Comparison of ENCODE assay signal across 17 cellular contexts in the genomic region with DNA sequence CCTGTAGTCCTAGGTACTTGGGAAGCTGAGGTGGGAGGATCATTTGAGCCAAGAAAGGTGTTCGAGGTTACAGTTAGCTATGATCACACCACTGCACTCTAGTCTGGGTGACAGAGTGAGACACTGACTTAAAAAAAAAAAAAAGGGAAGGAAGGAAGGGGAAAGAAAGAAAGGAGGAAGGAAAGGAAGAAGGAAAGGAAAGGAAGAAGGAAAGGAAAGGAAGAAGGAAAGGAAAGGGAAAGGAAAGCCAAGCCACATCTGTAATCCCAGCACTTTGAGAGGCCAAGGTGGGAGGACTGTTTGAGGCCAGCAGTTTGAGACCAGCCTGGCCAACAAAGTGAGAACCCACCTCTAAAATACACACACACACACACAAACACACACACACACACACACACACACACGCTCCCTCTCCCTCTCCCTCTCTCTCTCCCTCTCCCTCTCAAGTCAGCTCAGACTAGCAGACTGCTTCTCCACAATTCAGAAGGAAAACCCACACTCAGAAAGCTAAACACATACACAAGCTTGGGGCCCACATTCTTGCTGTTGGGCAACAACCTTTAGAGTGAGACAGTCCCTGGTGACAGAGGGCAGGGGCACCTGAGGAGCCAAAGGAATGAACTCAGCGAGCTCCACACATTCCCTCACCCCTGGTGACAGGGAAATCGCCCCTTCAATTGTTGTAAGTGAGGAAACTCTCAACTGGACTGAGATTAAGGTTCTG. TPM values are rescaled to one million over a fixed set of nuclear protein-coding genes. Genes with fewer than 3 reads are reported as not detected.
DNase-seq lines count a peak whose midpoint lies in the region; ATAC-seq lines count a peak whose summit lies in the region.
"Had no signal": no experiment of that assay in that cellular context is flagged by ENCODE, and none has a peak within 500 bp of the region (broad histone marks: within the 10 kb centered on the region; RNA-seq: fewer than 3 reads in every experiment).

No MANE protein-coding gene starts in this region.

- H3K9me3 ChIP-seq in T-helper 17 cell (ENCODE audit: control insufficient read depth, low read length, poor library complexity, severe bottlenecking), result no peaks in the 10 kb centered on the region
- H3K9me3 ChIP-seq: body of pancreas, MG63, neutrophil had no signal

- H3K36me3 Mint-ChIP-seq in stimulated activated naive CD8-positive, alpha-beta T cell treated with anti-CD3 and anti-CD28 coated beads, Interleukin-15, Interleukin-2, amounts not matched to agents 100 ng/mL and 50 ng/mL, for 24 hours (ENCODE audit: low read depth), result no peaks in the 10 kb centered on the region
- no peaks in the 10 kb centered on the region for H3K36me3 Mint-ChIP-seq in T-helper 17 cell (ENCODE audit: low read depth)

- no peaks in the 10 kb centered on the region for H3K27me3 Mint-ChIP-seq in stimulated activated naive CD8-positive, alpha-beta T cell treated with anti-CD3 and anti-CD28 coated beads, Interleukin-15, Interleukin-2, amounts not matched to agents 100 ng/mL and 50 ng/mL, for 24 hours
- H3K27me3 Mint-ChIP-seq in T-helper 17 cell, result no peaks in the 10 kb centered on the region
- H3K27me3 Mint-ChIP-seq: stimulated activated naive CD8-positive, alpha-beta T cell treated with anti-CD3 and anti-CD28 coated beads, Interleukin-15, amount 100 ng/mL, for 72 hours had no signal

- DNase-seq in stimulated activated naive CD8-positive, alpha-beta T cell treated with anti-CD3 and anti-CD28 coated beads, Interleukin-15, Interleukin-2, amounts not matched to agents 100 U/mL and 50 U/mL, for 24 hours, result no peak
- DNase-seq in T-helper 17 cell (no peak), kidney tubule cell (ENCODE audit: low spot score) (peak; percentile 4), GM03348 (ENCODE audit: low spot score) (no peak), NCI-H2227 (lab: John Stamatoyannopoulos, UW; ENCODE audit: unreplicated experiment) (no peak), G401 (ENCODE audit: low spot score) (no peak)
- DNase-seq: activated T-cell treated with anti-CD3 and anti-CD28 coated beads, Interleukin-2, amount 50 U/mL, for 4 hours; body of pancreas; DMS79 treated with DMSO at 0.1 percent for 48 hours; HFFc6; MG63; NCI-H2029 treated with DMSO at 0.1 percent for 48 hours; NCI-H748 treated with DMSO at 0.1 percent for 48 hours; stimulated activated naive CD8-positive, alpha-beta T cell treated with anti-CD3 and anti-CD28 coated beads, Interleukin-15, amount 100 ng/mL, for 72 hours had no signal

- H3K4me1 Mint-ChIP-seq in stimulated activated naive CD8-positive, alpha-beta T cell treated with anti-CD3 and anti-CD28 coated beads, Interleukin-15, Interleukin-2, amounts not matched to agents 100 ng/mL and 50 ng/mL, for 24 hours (ENCODE audit: low read depth), result peaks cover 44% of the 10 kb centered on the region
- peaks cover 34% of the 10 kb centered on the region for H3K4me1 Mint-ChIP-seq in T-helper 17 cell

- ATAC-seq in stimulated activated naive CD8-positive, alpha-beta T cell treated with anti-CD3 and anti-CD28 coated beads, Interleukin-15, Interleukin-2, amounts not matched to agents 100 U/mL and 50 U/mL, for 24 hours, result no peak
- ATAC-seq in T-helper 17 cell, result no peak
- no peak for ATAC-seq in HG02938 (IDR thresholded peaks at IDR 0.05; ENCODE audit: unreplicated experiment)
- ATAC-seq: activated T-cell treated with anti-CD3 and anti-CD28 coated beads, Interleukin-2, amount 50 U/mL, for 4 hours; body of pancreas; stimulated activated naive CD8-positive, alpha-beta T cell treated with anti-CD3 and anti-CD28 coated beads, Interleukin-15, amount 100 ng/mL, for 72 hours had no signal

- in situ Hi-C loops in G401 (cut with HindIII; ENCODE audit: low sequenced_read_pairs), result no loop called here

- no peak overlapping the region for H3K27ac Mint-ChIP-seq in stimulated activated naive CD8-positive, alpha-beta T cell treated with anti-CD3 and anti-CD28 coated beads, Interleukin-15, Interleukin-2, amounts not matched to agents 100 ng/mL and 50 ng/mL, for 24 hours
- peak overlapping the region; percentile 12 for H3K27ac Mint-ChIP-seq in T-helper 17 cell
- H3K27ac Mint-ChIP-seq: HFFc6; stimulated activated naive CD8-positive, alpha-beta T cell treated with anti-CD3 and anti-CD28 coated beads, Interleukin-15, amount 100 ng/mL, for 72 hours had no signal

- H3K4me3 Mint-ChIP-seq in stimulated activated naive CD8-positive, alpha-beta T cell treated with anti-CD3 and anti-CD28 coated beads, Interleukin-15, Interleukin-2, amounts not matched to agents 100 ng/mL and 50 ng/mL, for 24 hours, result peak overlapping the region; percentile 28
- peak overlapping the region; percentile 47 for H3K4me3 Mint-ChIP-seq in T-helper 17 cell
- H3K4me3 Mint-ChIP-seq: HFFc6 had no signal

- no peaks in the 10 kb centered on the region for H3K9me3 Mint-ChIP-seq in stimulated activated naive CD8-positive, alpha-beta T cell treated with anti-CD3 and anti-CD28 coated beads, Interleukin-15, Interleukin-2, amounts not matched to agents 100 ng/mL and 50 ng/mL, for 24 hours
- H3K9me3 Mint-ChIP-seq: activated T-cell treated with anti-CD3 and anti-CD28 coated beads, Interleukin-2, amount 50 U/mL, for 4 hours; stimulated activated naive CD8-positive, alpha-beta T cell treated with anti-CD3 and anti-CD28 coated beads, Interleukin-15, amount 100 ng/mL, for 72 hours had no signal

RNA-seq across cellular contexts. Expression of gene ZNF709, which starts 2.7 kb away (rescaled TPM):
- 1 to 10 TPM; 1.5 to 1.6 TPM for total RNA-seq in T-helper 17 cell
- 6.2 and 7.6 TPM in 2 replicates for total RNA-seq in G401 (2014; rRNA removed; shearing (Covaris generic))

RNA-seq across cellular contexts. Expression of gene ZNF443, which starts 41.1 kb away (rescaled TPM):
- total RNA-seq in T-helper 17 cell, result 1 to 10 TPM; 2.3 to 2.6 TPM
- 4.9 and 6.3 TPM in 2 replicates for total RNA-seq in G401 (2014; rRNA removed; shearing (Covaris generic))
